ENCODE assay signal across 9 cellular contexts in genomic region chr18:59268722-59269562, GRCh38. TPM values are rescaled to one million over a fixed set of nuclear protein-coding genes. Genes with fewer than 3 reads are reported as not detected.
DNase-seq lines count a peak whose midpoint lies in the region; ATAC-seq and TF ChIP-seq lines count a peak whose summit lies in the region.
"Had no signal": no experiment of that assay in that cellular context is flagged by ENCODE, and none has a peak within 500 bp of the region (broad histone marks: within the 10 kb centered on the region; RNA-seq: fewer than 3 reads in every experiment).

No MANE protein-coding gene starts in this region.

- no peak overlapping the region for H3K27ac ChIP-seq in CD8-positive, alpha-beta memory T cell (ENCODE audit: low read depth, low read length)
- H3K27ac ChIP-seq: epithelial cell of prostate had no signal

- intact Hi-C loops in Calu3 (cut with micrococcal nuclease; ENCODE audit: unreplicated experiment), result no loop called here

- no peaks in the 10 kb centered on the region for H3K27me3 ChIP-seq in NT2/D1 (ENCODE audit: insufficient read depth, insufficient read length)
- peaks cover 39% of the 10 kb centered on the region for H3K27me3 ChIP-seq in CD8-positive, alpha-beta memory T cell (ENCODE audit: insufficient read depth, low read length, poor library complexity, severe bottlenecking)

- H3K9me3 Mint-ChIP-seq in Calu3 (ENCODE audit: low read depth, unreplicated experiment) (no peaks in the 10 kb centered on the region), nephron (no peaks in the 10 kb centered on the region)
- H3K9me3 Mint-ChIP-seq in CD8-positive, alpha-beta memory T cell, result peaks cover 0 to 3% (median 2%) of the 10 kb centered on the region in 5 donors

- H3K36me3 Mint-ChIP-seq in Calu3 (ENCODE audit: insufficient read depth, unreplicated experiment) (peaks cover 5% of the 10 kb centered on the region), nephron (ENCODE audit: low read depth) (no peaks in the 10 kb centered on the region)
- H3K36me3 Mint-ChIP-seq in CD8-positive, alpha-beta memory T cell, result no peaks in the 10 kb centered on the region

- POLR2A ChIA-PET in CD8-positive, alpha-beta memory T cell (lab: Charles Lee), result no interaction called here

- H3K27me3 Mint-ChIP-seq in Calu3 (ENCODE audit: unreplicated experiment) (peaks cover 96% of the 10 kb centered on the region), nephron (ENCODE audit: low read depth) (peaks cover 92% of the 10 kb centered on the region)
- peaks cover 68 to 74% of the 10 kb centered on the region in 2 donors for H3K27me3 Mint-ChIP-seq in CD8-positive, alpha-beta memory T cell

- DNase-seq in Calu3, result peak; percentile 63
- peak; percentile 57 for DNase-seq in NT2/D1 (ENCODE audit: low read depth, low spot score)
- DNase-seq in dermis blood vessel endothelial cell, result peak; percentile 44
- DNase-seq in amniotic stem cell (lab: John Stamatoyannopoulos, UW), result no peak
- DNase-seq in T1000 (lab: John Stamatoyannopoulos, UW), result no peak
- DNase-seq in CD8-positive, alpha-beta memory T cell, result no peak

- peaks cover 66% of the 10 kb centered on the region for H3K9me3 ChIP-seq in NT2/D1 (ENCODE audit: insufficient read depth, low read length)
- no peaks in the 10 kb centered on the region for H3K9me3 ChIP-seq in CD8-positive, alpha-beta memory T cell (ENCODE audit: low read length)

- no TSS peak for BruUV-seq in Calu3 (replicated peaks; lab: Mats Ljungman, UMichigan)

- H3K4me3 Mint-ChIP-seq in Calu3 (ENCODE audit: low read depth, unreplicated experiment) (peak overlapping the region; percentile 70), nephron (peak overlapping the region; percentile 73 to 82 (median 76))
- peak overlapping the region in 2 of 7 donors; percentile 61 to 69 for H3K4me3 Mint-ChIP-seq in CD8-positive, alpha-beta memory T cell

- H3K36me3 ChIP-seq in NT2/D1 (ENCODE audit: insufficient read depth, insufficient read length, low read length), result no peaks in the 10 kb centered on the region
- H3K36me3 ChIP-seq in CD8-positive, alpha-beta memory T cell (ENCODE audit: insufficient read depth, low read length), result no peaks in the 10 kb centered on the region

- peak overlapping the region; percentile 76 for H3K9ac ChIP-seq in NT2/D1 (ENCODE audit: insufficient read length, low read depth)

- TF ChIP-seq CTCF in Calu3 (IDR thresholded peaks at IDR 0.05; ENCODE audit: unreplicated experiment), result peak; percentile 43
- TF ChIP-seq CTCF in nephron (IDR thresholded peaks at IDR 0.05; ENCODE audit: unreplicated experiment in 3 of 3), result peak in 1 of 3 experiments; percentile 19

- H3K4me1 Mint-ChIP-seq in Calu3 (ENCODE audit: low read depth, unreplicated experiment) (peaks cover 27% of the 10 kb centered on the region), nephron (peaks cover 21% of the 10 kb centered on the region)
- H3K4me1 Mint-ChIP-seq in CD8-positive, alpha-beta memory T cell, result peaks cover 15 to 53% (median 21%) of the 10 kb centered on the region in 3 donors

- CTCF ChIA-PET in Calu3 (lab: Charles Lee), result interaction anchor here (1.2 to 1.3 kb wide), 2 partner anchors 20 to 133 kb away, joined by 4 to 5 read pairs; no protein-coding TSS in a partner anchor
- CTCF ChIA-PET in CD8-positive, alpha-beta memory T cell (lab: Charles Lee), result interaction anchor here (0.8 to 1.9 kb wide), 2 partner anchors 10 to 133 kb away, joined by 3 to 5 read pairs; no protein-coding TSS in a partner anchor

- H3K27ac Mint-ChIP-seq in Calu3 (ENCODE audit: unreplicated experiment) (peak overlapping the region; percentile 86), nephron (no peak overlapping the region)
- H3K27ac Mint-ChIP-seq in CD8-positive, alpha-beta memory T cell, result no peak overlapping the region

- peak overlapping the region; percentile 43 for H3K4me3 ChIP-seq in NT2/D1 (ENCODE audit: insufficient read length, low read depth)
- no peak overlapping the region for H3K4me3 ChIP-seq in CD8-positive, alpha-beta memory T cell (ENCODE audit: low read length)

- H3K4me1 ChIP-seq in NT2/D1 (ENCODE audit: insufficient read depth, insufficient read length), result no peaks in the 10 kb centered on the region
- no peaks in the 10 kb centered on the region for H3K4me1 ChIP-seq in CD8-positive, alpha-beta memory T cell (ENCODE audit: insufficient read depth, low read length)

- peak; percentile 66 for ATAC-seq in GM21723 (IDR thresholded peaks at IDR 0.05; ENCODE audit: unreplicated experiment)

RNA-seq across cellular contexts. Expression of gene RAX, which starts 4.3 kb away (rescaled TPM):
- total RNA-seq in Calu3 (2022) (not detected in 2 replicates), dermis blood vessel endothelial cell (not detected in 2 replicates)
- not detected for total RNA-seq in CD8-positive, alpha-beta memory T cell
- not detected for polyA plus RNA-seq in CD8-positive, alpha-beta memory T cell

RNA-seq across cellular contexts. Expression of gene GRP, which starts 49.0 kb away (rescaled TPM):
- total RNA-seq in Calu3 (2022) (not detected in 2 replicates), dermis blood vessel endothelial cell (not detected in 2 replicates)
- total RNA-seq in CD8-positive, alpha-beta memory T cell, result not detected
- not detected for polyA plus RNA-seq in CD8-positive, alpha-beta memory T cell

RNA-seq across cellular contexts. Expression of gene CPLX4, which starts 49.5 kb away (rescaled TPM):
- total RNA-seq in Calu3 (2022) (not detected in 2 replicates), dermis blood vessel endothelial cell (not detected in 2 replicates)
- not detected for total RNA-seq in CD8-positive, alpha-beta memory T cell
- not detected for polyA plus RNA-seq in CD8-positive, alpha-beta memory T cell

Comparison
In these comparisons a context has a peak if more than half of its experiments do, and no peak if none do; other contexts are left out.
1. DNase-seq: peak in Calu3 (single experiment), NT2/D1 (single experiment) and dermis blood vessel endothelial cell (single experiment); none in amniotic stem cell (single experiment), T1000 (single experiment) and CD8-positive, alpha-beta memory T cell (0 of 5).